Comparison of ENCODE assay signal across 10 cellular contexts in genomic region chr6:75579951-75580350, GRCh38. TPM values are rescaled to one million over a fixed set of nuclear protein-coding genes. Genes with fewer than 3 reads are reported as not detected.
DNase-seq lines count a peak whose midpoint lies in the region; ATAC-seq and TF ChIP-seq lines count a peak whose summit lies in the region.
"Had no signal": no experiment of that assay in that cellular context is flagged by ENCODE, and none has a peak within 500 bp of the region (broad histone marks: within the 10 kb centered on the region; RNA-seq: fewer than 3 reads in every experiment).

No MANE protein-coding gene starts in this region.

- no peak for TF ChIP-seq POLR2A in transverse colon (IDR thresholded peaks at IDR 0.05)

- H3K27ac Mint-ChIP-seq in natural killer cell treated with Interleukin-12 subunit alpha and Interleukin-12 subunit beta and Interleukin-15 and Interleukin-18, amount 100 ng/mL, for 72 hours, result no peak overlapping the region
- H3K27ac Mint-ChIP-seq in natural killer cell, result no peak overlapping the region

- WGBS in transverse colon (ENCODE audit: low coverage in 1 of 2), 2 donors, result 73 to 77% methylated on average over 4 of the region's 4 CpGs

- H3K36me3 ChIP-seq in transverse colon, result no peaks in the 10 kb centered on the region
- H3K36me3 ChIP-seq: spleen had no signal

- peaks cover 17% of the 10 kb centered on the region in 2 donors for H3K27me3 Mint-ChIP-seq in natural killer cell treated with Interleukin-12 subunit alpha and Interleukin-12 subunit beta and Interleukin-15 and Interleukin-18, amount 100 ng/mL, for 72 hours
- peaks cover 4 to 27% of the 10 kb centered on the region in 2 donors for H3K27me3 Mint-ChIP-seq in natural killer cell (ENCODE audit: low read depth in 2 of 2)

- peak in 1 of 2 donors; percentile 83 for ATAC-seq in natural killer cell treated with Interleukin-12 subunit alpha and Interleukin-12 subunit beta and Interleukin-15 and Interleukin-18, amount 100 ng/mL, for 72 hours
- ATAC-seq in natural killer cell, result no peak
- peak; percentile 97 for ATAC-seq in GM21786 (IDR thresholded peaks at IDR 0.05; ENCODE audit: unreplicated experiment)
- peak; percentile 86 for ATAC-seq in HG03469 (IDR thresholded peaks at IDR 0.05; ENCODE audit: unreplicated experiment)

- no peak for TF ChIP-seq CTCF in natural killer cell (IDR thresholded peaks at IDR 0.05)
- TF ChIP-seq CTCF in transverse colon (IDR thresholded peaks at IDR 0.05), result no peak

- H3K4me1 Mint-ChIP-seq in natural killer cell treated with Interleukin-12 subunit alpha and Interleukin-12 subunit beta and Interleukin-15 and Interleukin-18, amount 100 ng/mL, for 72 hours (ENCODE audit: low read depth in 2 of 2), result peaks cover 5 to 13% of the 10 kb centered on the region in 2 donors
- H3K4me1 Mint-ChIP-seq in natural killer cell, result peaks cover 7 to 8% of the 10 kb centered on the region in 2 donors

- no peak for TF ChIP-seq EP300 in transverse colon (IDR thresholded peaks at IDR 0.05; ENCODE audit: low read depth)

- H3K27ac ChIP-seq in transverse colon, result no peak overlapping the region
- no peak overlapping the region for H3K27ac ChIP-seq in caudate nucleus (ENCODE audit: low read depth, low read length)
- H3K27ac ChIP-seq: spleen had no signal

- no peaks in the 10 kb centered on the region for H3K27me3 ChIP-seq in transverse colon
- H3K27me3 ChIP-seq: spleen had no signal

- H3K36me3 Mint-ChIP-seq in natural killer cell treated with Interleukin-12 subunit alpha and Interleukin-12 subunit beta and Interleukin-15 and Interleukin-18, amount 100 ng/mL, for 72 hours, result no peaks in the 10 kb centered on the region
- no peaks in the 10 kb centered on the region for H3K36me3 Mint-ChIP-seq in natural killer cell

- H3K4me3 ChIP-seq in transverse colon, result no peak overlapping the region
- H3K4me3 ChIP-seq: spleen had no signal

- in situ Hi-C loops in transverse colon (cut with MboI; ENCODE audit: low pct_ligation_motif_present in 1 of 4, low pct_unique_long_range_greater_than_20kb in 1 of 4, low sequenced_read_pairs in 3 of 4), result no loop called here

- H3K9me3 Mint-ChIP-seq in natural killer cell treated with Interleukin-12 subunit alpha and Interleukin-12 subunit beta and Interleukin-15 and Interleukin-18, amount 100 ng/mL, for 72 hours, result no peaks in the 10 kb centered on the region
- no peaks in the 10 kb centered on the region for H3K9me3 Mint-ChIP-seq in natural killer cell

- H3K4me3 Mint-ChIP-seq in natural killer cell treated with Interleukin-12 subunit alpha and Interleukin-12 subunit beta and Interleukin-15 and Interleukin-18, amount 100 ng/mL, for 72 hours, result peak overlapping the region; percentile 2
- no peak overlapping the region for H3K4me3 Mint-ChIP-seq in natural killer cell

- no peak for DNase-seq in natural killer cell treated with Interleukin-12 subunit alpha and Interleukin-12 subunit beta and Interleukin-15 and Interleukin-18, amount 100 ng/mL, for 72 hours (ENCODE audit: low spot score)
- DNase-seq in natural killer cell, result no peak
- DNase-seq in transverse colon, result no peak
- DNase-seq in caudate nucleus (lab: John Stamatoyannopoulos, UW), result no peak
- DNase-seq in effector CD4-positive, alpha-beta T cell, result no peak
- DNase-seq in NCI-H526 treated with DMSO at 0.1 percent for 48 hours (lab: John Stamatoyannopoulos, UW), result no peak
- DNase-seq: effector memory CD4-positive, alpha-beta T cell; spleen had no signal

- no peaks in the 10 kb centered on the region for H3K4me1 ChIP-seq in transverse colon
- H3K4me1 ChIP-seq: spleen had no signal

- peaks cover 0 to 5% of the 10 kb centered on the region in 2 donors for H3K9me3 ChIP-seq in transverse colon

- intact Hi-C loops in natural killer cell (cut with micrococcal nuclease) (no loop called here), transverse colon (cut with DNase I; ENCODE audit: low total_unique reads) (no loop called here)

RNA-seq across cellular contexts. Expression of gene SENP6, which starts 21.7 kb away (rescaled TPM):
- 10 to 100 TPM; 64.8 to 99.7 TPM for total RNA-seq in natural killer cell treated with Interleukin-12 subunit alpha and Interleukin-12 subunit beta and Interleukin-15 and Interleukin-18, amount 100 ng/mL, for 72 hours
- 100 to 1,000 TPM; 102 to 117 (median 108) TPM for total RNA-seq in natural killer cell
- total RNA-seq in transverse colon, result 100 to 1,000 TPM in 2 of 4 donors, 10 to 100 TPM in 2; 59.1 to 136 (median 107) TPM

Comparison
In these comparisons a context has a peak if more than half of its experiments do, and no peak if none do; other contexts are left out.
1. ATAC-seq: peak in GM21786 (single experiment) and HG03469 (single experiment); none in natural killer cell (0 of 3).